Comparison of ENCODE assay signal across 20 cellular contexts in the genomic region with DNA sequence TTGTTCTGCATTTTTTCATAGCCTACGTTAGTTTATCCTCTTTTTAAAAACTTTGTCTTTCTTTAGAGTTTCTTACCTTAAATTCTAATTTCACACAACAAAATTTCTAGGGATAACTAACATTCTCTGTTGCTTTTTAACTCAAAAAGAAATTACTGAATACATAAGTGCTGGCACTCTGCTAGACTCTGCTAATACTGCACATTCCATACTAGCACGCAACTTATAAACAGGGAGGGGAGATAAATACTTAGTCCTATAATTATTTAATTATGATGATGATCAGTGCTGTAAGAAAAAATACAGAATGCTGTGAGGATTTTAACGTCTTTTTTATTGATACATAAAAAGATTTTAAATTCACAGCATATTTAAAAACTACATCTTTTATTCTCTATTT. TPM values are rescaled to one million over a fixed set of nuclear protein-coding genes. Genes with fewer than 3 reads are reported as not detected.
DNase-seq lines count a peak whose midpoint lies in the region; ATAC-seq, FAIRE-seq and TF ChIP-seq lines count a peak whose summit lies in the region.
"Had no signal": no experiment of that assay in that cellular context is flagged by ENCODE, and none has a peak within 500 bp of the region (broad histone marks: within the 10 kb centered on the region; RNA-seq: fewer than 3 reads in every experiment).

No MANE protein-coding gene starts in this region.

- TF ChIP-seq POLR2A in breast epithelium (IDR thresholded peaks at IDR 0.05): no peak
- TF ChIP-seq POLR2A in Peyer's patch (IDR thresholded peaks at IDR 0.05): no peak

- POLR2A ChIA-PET in MCF 10A (lab: Yijun Ruan, JAX): interaction anchor here (1.1 to 18.3 kb wide), 10 partner anchors 9 to 90 kb away, joined by 5 to 650 read pairs (median 18); a partner anchor contains a TSS

- peaks cover 81% of the 10 kb centered on the region for H3K4me1 Mint-ChIP-seq in MCF 10A (ENCODE audit: insufficient read depth, unreplicated experiment)

- H3K4me1 ChIP-seq in breast epithelium (no peaks in the 10 kb centered on the region), keratinocyte (ENCODE audit: control insufficient read depth, extremely low read depth, insufficient read depth, low read length) (peaks cover 57% of the 10 kb centered on the region), urinary bladder (ENCODE audit: insufficient read depth) (peaks cover 2% of the 10 kb centered on the region), Peyer's patch (peaks cover 0 to 16% (median 0%) of the 10 kb centered on the region in 4 donors)

- WGBS in urinary bladder: 40% methylated on average over 3 of the region's 3 CpGs

- H3K27ac Mint-ChIP-seq in MCF 10A (ENCODE audit: low read depth, unreplicated experiment): peak overlapping the region; percentile 96

- H2AFZ ChIP-seq in keratinocyte (ENCODE audit: control insufficient read depth, low read length): no peak overlapping the region

- ATAC-seq in GM21528 (IDR thresholded peaks at IDR 0.05; ENCODE audit: low FRiP score, unreplicated experiment): no peak
- ATAC-seq in GM18861 (IDR thresholded peaks at IDR 0.05; ENCODE audit: unreplicated experiment): no peak
- ATAC-seq: body of pancreas had no signal

- peak overlapping the region; percentile 75 for H3K9ac ChIP-seq in keratinocyte (ENCODE audit: control insufficient read depth, extremely low read depth, insufficient read depth, low read length)

- CTCF ChIA-PET in MCF 10A (lab: Yijun Ruan, JAX): interaction anchor here (0.9 to 1.7 kb wide), 2 partner anchors 27 to 32 kb away, joined by 4 to 5 read pairs; no protein-coding TSS in a partner anchor

- no peaks in the 10 kb centered on the region for H3K9me3 Mint-ChIP-seq in MCF 10A (ENCODE audit: unreplicated experiment)
- H3K9me3 Mint-ChIP-seq: nephron progenitor cell had no signal

- peaks cover 45% of the 10 kb centered on the region for H3K79me2 ChIP-seq in keratinocyte (ENCODE audit: control insufficient read depth, insufficient read depth, low read length)

- H3K9me3 ChIP-seq in breast epithelium: no peaks in the 10 kb centered on the region
- H3K9me3 ChIP-seq in keratinocyte (ENCODE audit: control insufficient read depth, low read depth, low read length): no peaks in the 10 kb centered on the region
- H3K9me3 ChIP-seq in Peyer's patch: no peaks in the 10 kb centered on the region
- H3K9me3 ChIP-seq: body of pancreas, tibial artery had no signal

- TF ChIP-seq CTCF in MCF 10A (IDR thresholded peaks at IDR 0.05; ENCODE audit: unreplicated experiment): no peak
- TF ChIP-seq CTCF in breast epithelium (IDR thresholded peaks at IDR 0.05): no peak
- no peak for TF ChIP-seq CTCF in keratinocyte (optimal IDR thresholded peaks at IDR 0.05 in 1 of 3, IDR thresholded peaks at IDR 0.05 in 1 of 3, conservative IDR thresholded peaks at IDR 0.05 in 1 of 3; ENCODE audit: extremely low read depth in 1 of 3, insufficient read depth in 2 of 3, low read length in 3 of 3)
- no peak for TF ChIP-seq CTCF in Peyer's patch (IDR thresholded peaks at IDR 0.05)

- H3K4me3 Mint-ChIP-seq in MCF 10A (ENCODE audit: unreplicated experiment): no peak overlapping the region
- H3K4me3 Mint-ChIP-seq: nephron progenitor cell had no signal

- intact Hi-C loops in MCF 10A (cut with micrococcal nuclease) (no loop called here), breast epithelium (cut with DNase I; ENCODE audit: low total_unique reads) (no loop called here)

- peaks cover 93% of the 10 kb centered on the region for H3K36me3 Mint-ChIP-seq in MCF 10A (ENCODE audit: insufficient read depth, unreplicated experiment)

- no peaks in the 10 kb centered on the region for H3K27me3 Mint-ChIP-seq in MCF 10A (ENCODE audit: insufficient read depth, unreplicated experiment)

- no peaks in the 10 kb centered on the region for H3K9me1 ChIP-seq in keratinocyte (ENCODE audit: control insufficient read depth, extremely low read depth, insufficient read depth, low read length)

- H3K27ac ChIP-seq in breast epithelium (no peak overlapping the region), keratinocyte (ENCODE audit: control insufficient read depth, insufficient read depth, low read length) (peak overlapping the region; percentile 95), urinary bladder (ENCODE audit: low read depth) (peak overlapping the region; percentile 50), Peyer's patch (no peak overlapping the region)
- H3K27ac ChIP-seq: body of pancreas had no signal

- DNase-seq in MCF 10A (ENCODE audit: unreplicated experiment) (no peak), breast epithelium (ENCODE audit: low spot score in 2 of 2) (no peak), amniotic epithelial cell (ENCODE audit: low read depth) (peak; percentile 25), keratinocyte (ENCODE audit: low read depth, low spot score) (no peak), Peyer's patch (no peak)
- DNase-seq: activated CD4-positive, alpha-beta T cell treated with anti-CD3 and anti-CD28 coated beads, Interleukin-2, amount 50 U/mL, for 1 hour; body of pancreas; foreskin melanocyte; H7; KBM-7; NCI-H1105 treated with DMSO at 0.1 percent for 48 hours; nephron progenitor cell; NK-92 treated with Interleukin-12 subunit alpha and Interleukin-12 subunit beta, amount 100 ng/mL, for 24 hours; retina; SHP77 treated with DMSO at 0.1 percent for 48 hours; tibial artery had no signal

- dilution Hi-C loops in keratinocyte (cut with MboI; ENCODE audit: extremely low pct_ligation_motif_present, low sequenced_read_pairs): no loop called here

- no peak for FAIRE-seq in keratinocyte (lab: Jason Lieb, UNC)

- H3K36me3 ChIP-seq in breast epithelium (no peaks in the 10 kb centered on the region), keratinocyte (ENCODE audit: control insufficient read depth in 2 of 2, extremely low read depth in 1 of 2, insufficient read depth in 2 of 2, low read length in 2 of 2) (peaks cover 4 to 15% of the 10 kb centered on the region in 2 experiments), urinary bladder (ENCODE audit: insufficient read depth) (no peaks in the 10 kb centered on the region), Peyer's patch (no peaks in the 10 kb centered on the region)

- no peak overlapping the region for H3K4me2 ChIP-seq in keratinocyte (ENCODE audit: control insufficient read depth, extremely low read depth, insufficient read depth, low read depth, low read length)

- no peaks in the 10 kb centered on the region for H3K27me3 ChIP-seq in breast epithelium
- no peaks in the 10 kb centered on the region for H3K27me3 ChIP-seq in keratinocyte (ENCODE audit: control insufficient read depth, extremely low read depth, insufficient read depth, low read length)
- H3K27me3 ChIP-seq in Peyer's patch: no peaks in the 10 kb centered on the region
- H3K27me3 ChIP-seq: body of pancreas, tibial artery had no signal

- H4K20me1 ChIP-seq in keratinocyte (ENCODE audit: control insufficient read depth, extremely low read depth, insufficient read depth, low read length): no peaks in the 10 kb centered on the region

- no peak overlapping the region for H3K4me3 ChIP-seq in breast epithelium
- no peak overlapping the region for H3K4me3 ChIP-seq in keratinocyte (ENCODE audit: control insufficient read depth in 2 of 3, extremely low read depth in 1 of 3, insufficient read depth in 2 of 3, low read depth in 1 of 3, low read length in 3 of 3)
- H3K4me3 ChIP-seq in urinary bladder (ENCODE audit: low read depth, low read length): no peak overlapping the region
- no peak overlapping the region for H3K4me3 ChIP-seq in Peyer's patch
- H3K4me3 ChIP-seq: body of pancreas, lung, tibial artery had no signal

- no TSS peak for BruUV-seq in MCF 10A (replicated peaks; lab: Mats Ljungman, UMichigan)

RNA-seq across cellular contexts. Expression of a gene that starts 25.1 kb away (rescaled TPM):
- total RNA-seq in MCF 10A (2022) (122 and 157 TPM in 2 replicates), breast epithelium (10 to 100 TPM; 40.5 to 68.2 (median 41.3) TPM), urinary bladder (47.6 TPM), Peyer's patch (10 to 100 TPM; 12.1 to 85.8 (median 23.6) TPM)
- polyA plus RNA-seq in keratinocyte (52.7 to 79.8 TPM (median 78.6 TPM) in 3 replicates), urinary bladder (64.6 TPM)
- polyA plus RNA-seq in keratinocyte (2011; ENCODE audit: low read depth): 23.9 TPM
- 38.6 and 70.8 TPM in 2 replicates for polyA plus RNA-seq in keratinocyte (2011; cell fraction: cytosol; rRNA removed)
- 87.7 and 102 TPM in 2 replicates for polyA plus RNA-seq in keratinocyte (2011; cell fraction: nucleus; rRNA removed)
- 46.0 and 61.8 TPM in 2 replicates for polyA plus RNA-seq in keratinocyte (2012; ENCODE audit: low replicate concordance)
- 45.7 to 78.2 TPM (median 50.8 TPM) in 3 replicates for polyA minus RNA-seq in keratinocyte
- polyA minus RNA-seq in keratinocyte (2011; cell fraction: cytosol; rRNA and poly(A)+ RNA removed): 31.1 TPM
- polyA minus RNA-seq in keratinocyte (2011; cell fraction: nucleus; rRNA and poly(A)+ RNA removed): 75.4 and 114 TPM in 2 replicates

Comparison
In these comparisons a context has a peak if more than half of its experiments do, and no peak if none do; other contexts are left out.
1. H3K27ac ChIP-seq: peak in keratinocyte (single experiment) and urinary bladder (single experiment); none in breast epithelium (0 of 2) and Peyer's patch (0 of 4).